ENCODE assay signal across 13 cellular contexts in the genomic region with DNA sequence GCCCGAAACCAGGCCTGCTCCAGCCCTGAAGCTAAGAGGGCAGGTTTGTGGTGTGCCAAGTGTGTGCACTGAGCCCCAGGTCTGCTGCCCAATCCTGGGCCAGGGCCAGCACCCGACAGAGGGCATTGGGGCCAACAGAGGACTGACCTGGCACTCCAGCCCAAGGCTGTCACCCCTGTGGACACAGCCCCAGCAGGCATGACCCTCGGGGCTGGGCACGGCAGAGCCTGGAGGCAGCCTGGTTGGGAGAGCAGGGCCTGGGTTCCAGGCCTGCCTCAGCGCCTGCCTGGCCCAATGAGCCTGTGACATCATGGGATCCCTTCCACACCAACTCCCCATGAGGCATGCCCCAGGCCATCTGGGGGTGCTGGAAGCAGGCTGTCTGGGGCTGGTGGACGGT. TPM values are rescaled to one million over a fixed set of nuclear protein-coding genes. Genes with fewer than 3 reads are reported as not detected.
DNase-seq lines count a peak whose midpoint lies in the region; ATAC-seq and TF ChIP-seq lines count a peak whose summit lies in the region.
"Had no signal": no experiment of that assay in that cellular context is flagged by ENCODE, and none has a peak within 500 bp of the region (broad histone marks: within the 10 kb centered on the region; RNA-seq: fewer than 3 reads in every experiment).

No MANE protein-coding gene starts in this region.

- no peak for TF ChIP-seq CTCF in C4-2B (conservative IDR thresholded peaks at IDR 0.05)
- no peak for TF ChIP-seq CTCF in body of pancreas (IDR thresholded peaks at IDR 0.05)
- no peak for TF ChIP-seq CTCF in left lung (IDR thresholded peaks at IDR 0.05)
- no peak for TF ChIP-seq CTCF in gastrocnemius medialis (IDR thresholded peaks at IDR 0.05 in 4 of 5, conservative IDR thresholded peaks at IDR 0.05 in 1 of 5)

- H3K4me3 ChIP-seq in body of pancreas (no peak overlapping the region), left lung (no peak overlapping the region), gastrocnemius medialis (no peak overlapping the region)

- H3K9me3 ChIP-seq in body of pancreas (no peaks in the 10 kb centered on the region), left lung (no peaks in the 10 kb centered on the region), gastrocnemius medialis (no peaks in the 10 kb centered on the region)

- TF ChIP-seq POLR2A in body of pancreas (IDR thresholded peaks at IDR 0.05) (no peak), gastrocnemius medialis (IDR thresholded peaks at IDR 0.05) (no peak)

- peaks cover 45% of the 10 kb centered on the region for H3K4me1 ChIP-seq in body of pancreas
- peaks cover 21 to 30% of the 10 kb centered on the region in 2 donors for H3K4me1 ChIP-seq in left lung
- H3K4me1 ChIP-seq in gastrocnemius medialis, result peaks cover 30 to 37% of the 10 kb centered on the region in 2 donors

- ATAC-seq in body of pancreas (no peak), left lung (no peak), gastrocnemius medialis (no peak), GM18502 (IDR thresholded peaks at IDR 0.05; ENCODE audit: poor library complexity, unreplicated experiment) (no peak)

- 85 to 88% methylated on average over 1 to 5 of the region's 6 CpGs for WGBS in body of pancreas, 2 donors

- in situ Hi-C loops in gastrocnemius medialis (cut with MboI; ENCODE audit: low sequenced_read_pairs in 4 of 4), result no loop called here

- DNase-seq in body of pancreas, result peak; percentile 1 to 11 (median 5)
- DNase-seq in left lung, result peak; percentile 32 to 81
- DNase-seq in gastrocnemius medialis, result peak; percentile 1 to 21
- no peak for DNase-seq in stimulated activated CD4-positive, alpha-beta T cell treated with anti-CD3 and anti-CD28 coated beads, Interleukin-2, amount 100 ng/mL, for 48 hours
- DNase-seq in iPS-NIHi11 (ENCODE audit: low spot score), result no peak
- DNase-seq in kidney glomerular epithelial cell (lab: John Stamatoyannopoulos, UW), result no peak
- DNase-seq: GDM1, H7, hippocampal formation, NCI-H1436 treated with DMSO at 0.1 percent for 48 hours had no signal

- H3K36me3 ChIP-seq in body of pancreas (replicated peaks in 1 of 2; ENCODE audit: insufficient read depth in 1 of 2, low read depth in 2 of 2) (no peaks in the 10 kb centered on the region), left lung (no peaks in the 10 kb centered on the region), gastrocnemius medialis (no peaks in the 10 kb centered on the region)
- H3K36me3 ChIP-seq: brain microvascular endothelial cell had no signal

- intact Hi-C loops in body of pancreas (cut with DNase I), result no loop called here
- intact Hi-C loops in left lung (cut with DNase I), result no loop called here
- intact Hi-C loops in gastrocnemius medialis (cut with DNase I; ENCODE audit: low total_unique reads), result no loop called here

- H3K27me3 ChIP-seq in body of pancreas (no peaks in the 10 kb centered on the region), left lung (peaks cover 0 to 16% of the 10 kb centered on the region in 2 donors), gastrocnemius medialis (no peaks in the 10 kb centered on the region)

- peak overlapping the region; percentile 98 for H3K27ac ChIP-seq in C4-2B
- peak overlapping the region in 3 of 4 donors; percentile 26 to 74 (median 72) for H3K27ac ChIP-seq in body of pancreas
- no peak overlapping the region for H3K27ac ChIP-seq in left lung
- peak overlapping the region; percentile 12 to 50 (median 22) for H3K27ac ChIP-seq in gastrocnemius medialis
- H3K27ac ChIP-seq: brain microvascular endothelial cell had no signal

RNA-seq across cellular contexts. Expression of gene SNED1, which starts 10.8 kb away (rescaled TPM):
- total RNA-seq in body of pancreas, result 10 to 100 TPM; 13.5 to 33.0 TPM
- 10 to 100 TPM; 36.4 to 48.2 TPM for total RNA-seq in left lung
- 10 to 100 TPM; 16.4 to 56.2 (median 43.5) TPM for total RNA-seq in gastrocnemius medialis

Comparison
In these comparisons a context has a peak if more than half of its experiments do, and no peak if none do; other contexts are left out.
1. H3K27ac ChIP-seq: peak in C4-2B (single experiment), body of pancreas (3 of 4) and gastrocnemius medialis (4 of 4); none in left lung (0 of 2).
2. DNase-seq: peak in body of pancreas (4 of 4), left lung (2 of 2) and gastrocnemius medialis (2 of 2); none in stimulated activated CD4-positive, alpha-beta T cell treated with anti-CD3 and anti-CD28 coated beads, Interleukin-2, amount 100 ng/mL, for 48 hours (0 of 2), iPS-NIHi11 (single experiment) and kidney glomerular epithelial cell (single experiment).